Comparison of ENCODE assay signal across 17 cellular contexts in genomic region chr1:87394462-87394861, GRCh38.
"Had no signal": no experiment of that assay in that cellular context is flagged by ENCODE, and none has a peak within 500 bp of the region (broad histone marks: within the 10 kb centered on the region; RNA-seq: fewer than 3 reads in every experiment).

No MANE protein-coding gene starts in this region.

- H3K4me3 ChIP-seq: gastrocnemius medialis, prostate gland had no signal

- H3K9me3 ChIP-seq: gastrocnemius medialis, prostate gland had no signal

- H3K4me1 Mint-ChIP-seq: activated naive CD4-positive, alpha-beta T cell treated with anti-CD3 and anti-CD28 coated beads, Interleukin-2, amount 50 U/mL, for 24 hours; stimulated activated naive CD8-positive, alpha-beta T cell treated with anti-CD3 and anti-CD28 coated beads, Interleukin-15, amount 100 ng/mL, for 72 hours had no signal

- DNase-seq: activated CD8-positive, alpha-beta memory T cell treated with anti-CD3 and anti-CD28 coated beads for 24 hours; activated CD8-positive, alpha-beta memory T cell treated with anti-CD3 and anti-CD28 coated beads, Interleukin-2, amount 50 U/mL, for 48 hours; activated gamma-delta T cell; activated T-cell treated with anti-CD3 and anti-CD28 coated beads, Interleukin-2, amount 50 U/mL, for 48 hours; effector CD4-positive, alpha-beta T cell; gastrocnemius medialis; head of caudate nucleus; left ventricle myocardium superior; right cardiac atrium; stimulated activated naive CD8-positive, alpha-beta T cell treated with anti-CD3 and anti-CD28 coated beads, Interleukin-15, amount 100 ng/mL, for 72 hours; trophoblast cell had no signal

- H3K27me3 ChIP-seq: gastrocnemius medialis had no signal

- H3K36me3 Mint-ChIP-seq: activated naive CD4-positive, alpha-beta T cell treated with anti-CD3 and anti-CD28 coated beads, Interleukin-2, amount 50 U/mL, for 24 hours had no signal

- H3K9me3 Mint-ChIP-seq: activated naive CD4-positive, alpha-beta T cell treated with anti-CD3 and anti-CD28 coated beads, Interleukin-2, amount 50 U/mL, for 24 hours; stimulated activated naive CD8-positive, alpha-beta T cell treated with anti-CD3 and anti-CD28 coated beads, Interleukin-15, amount 100 ng/mL, for 72 hours; T-helper 2 cell treated with Interferon-gamma antibody and Interleukin-4, amounts not matched to agents 5 μg/mL and 100 μg/mL, for 36 hours had no signal

- ATAC-seq: activated CD4-positive, CD25-positive, alpha-beta regulatory T cell treated with anti-CD3 and anti-CD28 coated beads, Interleukin-2, amount 50 U/mL, for 24 hours; esophagus mucosa; gastrocnemius medialis; left ventricle myocardium superior; right cardiac atrium; stimulated activated naive CD8-positive, alpha-beta T cell treated with anti-CD3 and anti-CD28 coated beads, Interleukin-15, amount 100 ng/mL, for 72 hours had no signal

- H3K27ac ChIP-seq: gastrocnemius medialis, prostate gland had no signal

- H3K27me3 Mint-ChIP-seq: activated naive CD4-positive, alpha-beta T cell treated with anti-CD3 and anti-CD28 coated beads, Interleukin-2, amount 50 U/mL, for 24 hours; stimulated activated naive CD8-positive, alpha-beta T cell treated with anti-CD3 and anti-CD28 coated beads, Interleukin-15, amount 100 ng/mL, for 72 hours had no signal

- H3K4me3 Mint-ChIP-seq: activated naive CD4-positive, alpha-beta T cell treated with anti-CD3 and anti-CD28 coated beads, Interleukin-2, amount 50 U/mL, for 24 hours; neural crest cell; stimulated activated naive CD8-positive, alpha-beta T cell treated with anti-CD3 and anti-CD28 coated beads, Interleukin-15, amount 100 ng/mL, for 72 hours; T-helper 2 cell treated with Interferon-gamma antibody and Interleukin-4, amounts not matched to agents 5 μg/mL and 100 μg/mL, for 36 hours had no signal

- H3K4me1 ChIP-seq: gastrocnemius medialis, prostate gland had no signal

- H3K27ac Mint-ChIP-seq: activated naive CD4-positive, alpha-beta T cell treated with anti-CD3 and anti-CD28 coated beads, Interleukin-2, amount 50 U/mL, for 24 hours; stimulated activated naive CD8-positive, alpha-beta T cell treated with anti-CD3 and anti-CD28 coated beads, Interleukin-15, amount 100 ng/mL, for 72 hours; T-helper 2 cell treated with Interferon-gamma antibody and Interleukin-4, amounts not matched to agents 5 μg/mL and 100 μg/mL, for 36 hours had no signal

- H3K36me3 ChIP-seq: gastrocnemius medialis, prostate gland had no signal
